ENCODE assay signal across 1 cellular context in the genomic region with DNA sequence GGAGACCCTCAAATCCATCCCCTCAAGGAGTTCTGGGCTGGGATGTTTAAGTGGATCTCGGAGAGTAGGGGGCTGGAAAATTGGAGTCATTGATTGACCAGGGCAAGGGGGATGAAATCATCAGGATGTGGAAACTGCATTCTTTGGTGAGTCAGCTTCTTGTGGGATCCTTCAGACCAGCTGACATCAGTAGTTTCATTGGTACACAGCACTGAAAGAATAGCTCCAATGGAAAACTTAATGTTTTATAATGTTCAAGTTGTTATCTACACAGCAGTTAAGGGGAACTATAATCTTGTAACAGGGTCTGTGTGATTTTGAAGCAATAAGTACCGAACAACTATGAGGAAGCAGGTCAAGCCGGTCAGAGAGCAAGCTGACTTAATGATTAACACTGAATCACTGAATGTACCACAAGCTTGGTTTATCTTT.
A peak's percentile ranks its signal among the peaks of the same experiment; 100 is the strongest.
TF ChIP-seq lines count a peak whose summit lies in the region.

No MANE protein-coding gene starts in this region.

TF ChIP-seq in IMR-90, 13 proteins besides CTCF, POLR2A, EP300 and RAD21:
- no peak for TF ChIP-seq RFX5 (IDR thresholded peaks at IDR 0.05; ENCODE audit: low read depth, low read length)
- TF ChIP-seq MAFK (IDR thresholded peaks at IDR 0.05; ENCODE audit: low read depth, low read length) = 0 out of 2 replicates have a peak, but pooled peaks have one; percentile 17
- peak; percentile 55; the same call in 1 of the 2 replicates for TF ChIP-seq FOS (IDR thresholded peaks at IDR 0.05; ENCODE audit: low read depth, low read length)
- no peak for TF ChIP-seq BHLHE40 (IDR thresholded peaks at IDR 0.05; ENCODE audit: low read depth, low read length)
- TF ChIP-seq NFE2L2 (IDR thresholded peaks at IDR 0.05; ENCODE audit: low read depth, low read length) = 0 out of 2 replicates have a peak, but pooled peaks have one; percentile 31
- no peak; the same call in 1 of the 2 replicates for TF ChIP-seq MAZ (IDR thresholded peaks at IDR 0.05; ENCODE audit: borderline replicate concordance, low read depth, low read length)
- peak; percentile 76 for TF ChIP-seq CEBPB (IDR thresholded peaks at IDR 0.05; ENCODE audit: low read depth, low read length)
- no peak for TF ChIP-seq CHD1 (IDR thresholded peaks at IDR 0.05; ENCODE audit: low read depth, low read length)
- TF ChIP-seq, protein P1, sequence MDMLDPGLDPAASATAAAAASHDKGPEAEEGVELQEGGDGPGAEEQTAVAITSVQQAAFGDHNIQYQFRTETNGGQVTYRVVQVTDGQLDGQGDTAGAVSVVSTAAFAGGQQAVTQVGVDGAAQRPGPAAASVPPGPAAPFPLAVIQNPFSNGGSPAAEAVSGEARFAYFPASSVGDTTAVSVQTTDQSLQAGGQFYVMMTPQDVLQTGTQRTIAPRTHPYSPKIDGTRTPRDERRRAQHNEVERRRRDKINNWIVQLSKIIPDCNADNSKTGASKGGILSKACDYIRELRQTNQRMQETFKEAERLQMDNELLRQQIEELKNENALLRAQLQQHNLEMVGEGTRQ (IDR thresholded peaks at IDR 0.05; ENCODE audit: low read depth, low read length) = no peak
- no peak for TF ChIP-seq RCOR1 (IDR thresholded peaks at IDR 0.05; ENCODE audit: insufficient replicate concordance, low read length)
- no peak for TF ChIP-seq MXI1 (IDR thresholded peaks at IDR 0.05; ENCODE audit: borderline replicate concordance, low read depth, low read length)
- TF ChIP-seq, protein P2, sequence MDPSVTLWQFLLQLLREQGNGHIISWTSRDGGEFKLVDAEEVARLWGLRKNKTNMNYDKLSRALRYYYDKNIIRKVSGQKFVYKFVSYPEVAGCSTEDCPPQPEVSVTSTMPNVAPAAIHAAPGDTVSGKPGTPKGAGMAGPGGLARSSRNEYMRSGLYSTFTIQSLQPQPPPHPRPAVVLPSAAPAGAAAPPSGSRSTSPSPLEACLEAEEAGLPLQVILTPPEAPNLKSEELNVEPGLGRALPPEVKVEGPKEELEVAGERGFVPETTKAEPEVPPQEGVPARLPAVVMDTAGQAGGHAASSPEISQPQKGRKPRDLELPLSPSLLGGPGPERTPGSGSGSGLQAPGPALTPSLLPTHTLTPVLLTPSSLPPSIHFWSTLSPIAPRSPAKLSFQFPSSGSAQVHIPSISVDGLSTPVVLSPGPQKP (IDR thresholded peaks at IDR 0.05; ENCODE audit: borderline replicate concordance, low read depth, low read length) = no peak
- no peak for TF ChIP-seq SMC3 (IDR thresholded peaks at IDR 0.05; ENCODE audit: low read depth, low read length)
